ENCODE assay signal across 18 cellular contexts in genomic region chr2:233360771-233361176, GRCh38. TPM values are rescaled to one million over a fixed set of nuclear protein-coding genes. Genes with fewer than 3 reads are reported as not detected.
DNase-seq lines count a peak whose midpoint lies in the region; ATAC-seq and TF ChIP-seq lines count a peak whose summit lies in the region.
"Had no signal": no experiment of that assay in that cellular context is flagged by ENCODE, and none has a peak within 500 bp of the region (broad histone marks: within the 10 kb centered on the region; RNA-seq: fewer than 3 reads in every experiment).

No MANE protein-coding gene starts in this region.

- H3F3A ChIP-seq in GM23338 (replicated peaks; ENCODE audit: low read depth): no peaks in the 10 kb centered on the region

- peaks cover 5% of the 10 kb centered on the region for H3K9me3 ChIP-seq in hepatocyte (ENCODE audit: low read depth)
- no peaks in the 10 kb centered on the region for H3K9me3 ChIP-seq in sigmoid colon
- H3K9me3 ChIP-seq: BE2C had no signal

- H3K4me1 Mint-ChIP-seq in GM23338: peaks cover 14% of the 10 kb centered on the region
- H3K4me1 Mint-ChIP-seq in activated B cell treated with CpG ODN at 0.5 μM for 24 hours: peaks cover 80% of the 10 kb centered on the region

- DNase-seq in GM23338 (ENCODE audit: low spot score) (peak; percentile 33), activated B cell treated with CpG ODN at 0.5 μM for 24 hours (no peak), hepatocyte (ENCODE audit: low spot score) (peak; percentile 55), sigmoid colon (no peak), NCI-H69 (lab: John Stamatoyannopoulos, UW) (no peak), amniotic stem cell (lab: John Stamatoyannopoulos, UW) (no peak)
- DNase-seq: activated CD4-positive, alpha-beta T cell treated with anti-CD3 and anti-CD28 coated beads for 48 hours; activated T-cell treated with anti-CD3 and anti-CD28 coated beads, Interleukin-2, amount 50 U/mL, for 4 hours; BE2C; DMS53; GM23248; IMR-90; NCI-H1092 treated with DMSO at 0.1 percent for 48 hours; NCI-H2171; stimulated activated CD8-positive, alpha-beta memory T cell treated with anti-CD3 and anti-CD28 coated beads, Interleukin-4, amount 100 ng/mL, for 48 hours had no signal

- intact Hi-C loops in activated B cell treated with CpG ODN at 0.5 μM for 24 hours (cut with micrococcal nuclease): no loop called here
- intact Hi-C loops in sigmoid colon (cut with DNase I): no loop called here

- H3K27me3 ChIP-seq in GM23338 (ENCODE audit: insufficient read depth) (peaks cover 7% of the 10 kb centered on the region), hepatocyte (no peaks in the 10 kb centered on the region), sigmoid colon (no peaks in the 10 kb centered on the region)
- H3K27me3 ChIP-seq: BE2C had no signal

- H3K4me1 ChIP-seq in GM23338 (ENCODE audit: insufficient read depth) (no peaks in the 10 kb centered on the region), hepatocyte (ENCODE audit: insufficient read depth) (peaks cover 6% of the 10 kb centered on the region), sigmoid colon (peaks cover 0 to 59% (median 41%) of the 10 kb centered on the region in 4 donors)

- H3K27ac ChIP-seq in GM23338 (ENCODE audit: low read depth) (no peak overlapping the region), hepatocyte (peak overlapping the region; percentile 60), sigmoid colon (peak overlapping the region in 3 of 4 donors; percentile 52 to 68 (median 61))
- H3K27ac ChIP-seq: GM23248 had no signal

- H2AFZ ChIP-seq in GM23338: no peak overlapping the region
- no peak overlapping the region for H2AFZ ChIP-seq in hepatocyte
- H2AFZ ChIP-seq: GM23248 had no signal

- no peak overlapping the region for H3K4me3 Mint-ChIP-seq in GM23338
- no peak overlapping the region for H3K4me3 Mint-ChIP-seq in activated B cell treated with CpG ODN at 0.5 μM for 24 hours
- H3K4me3 Mint-ChIP-seq: activated T-cell treated with anti-CD3 and anti-CD28 coated beads, Interleukin-2, amount 50 U/mL, for 4 hours; T-helper 1 cell treated with Interleukin-12 subunit alpha and Interleukin-12 subunit beta and Interleukin-4 antibody, amounts not matched to agents 30 μg/mL and 1 μg/mL, for 36 hours had no signal

- ATAC-seq in GM23338: peak; percentile 58; the same call in 2 of the 3 replicates
- no peak for ATAC-seq in activated B cell treated with CpG ODN at 0.5 μM for 24 hours (ENCODE audit: low read depth)
- no peak for ATAC-seq in HG02970 (IDR thresholded peaks at IDR 0.05; ENCODE audit: low FRiP score, unreplicated experiment)
- ATAC-seq: activated T-cell treated with anti-CD3 and anti-CD28 coated beads, Interleukin-2, amount 50 U/mL, for 4 hours had no signal

- no peak for TF ChIP-seq EP300 in sigmoid colon (IDR thresholded peaks at IDR 0.05)

- POLR2A ChIA-PET in activated B cell treated with CpG ODN at 0.5 μM for 24 hours (lab: Charles Lee): no interaction called here

- no peak for TF ChIP-seq POLR2A in sigmoid colon (IDR thresholded peaks at IDR 0.05)

- 14% methylated on average over 4 of the region's 4 CpGs for WGBS in hepatocyte (ENCODE audit: low lambda C conversion rate, missing lambda C conversion rate)
- 91 to 92% methylated on average over 4 of the region's 4 CpGs for WGBS in sigmoid colon, 2 donors

- H4K20me1 ChIP-seq in GM23338 (replicated peaks; ENCODE audit: insufficient read depth) (peaks cover 15% of the 10 kb centered on the region), hepatocyte (ENCODE audit: insufficient read depth, poor library complexity, severe bottlenecking) (peaks cover 2% of the 10 kb centered on the region)

- no peaks in the 10 kb centered on the region for H3K36me3 Mint-ChIP-seq in GM23338 (ENCODE audit: low read depth)
- peaks cover 62% of the 10 kb centered on the region for H3K36me3 Mint-ChIP-seq in activated B cell treated with CpG ODN at 0.5 μM for 24 hours (ENCODE audit: low read depth)

- TF ChIP-seq CTCF in GM23338 (conservative IDR thresholded peaks at IDR 0.05; ENCODE audit: low read depth in 2 of 2): no peak
- TF ChIP-seq CTCF in activated B cell treated with CpG ODN at 0.5 μM for 24 hours (IDR thresholded peaks at IDR 0.05): no peak
- TF ChIP-seq CTCF in hepatocyte (IDR thresholded peaks at IDR 0.05; ENCODE audit: poor library complexity): no peak
- TF ChIP-seq CTCF in sigmoid colon (IDR thresholded peaks at IDR 0.05): no peak

- H3K79me2 ChIP-seq in GM23338 (replicated peaks; ENCODE audit: insufficient read depth): peaks cover 71% of the 10 kb centered on the region
- H3K79me2 ChIP-seq in hepatocyte: peaks cover 85% of the 10 kb centered on the region

- H3K36me3 ChIP-seq in GM23338 (ENCODE audit: insufficient read depth) (0 out of 2 replicates have a peak, but pooled peaks cover 3% of the 10 kb centered on the region), hepatocyte (replicated peaks; ENCODE audit: insufficient read depth, low read depth) (no peaks in the 10 kb centered on the region), sigmoid colon (peaks cover 0 to 6% (median 0%) of the 10 kb centered on the region in 4 donors)

- H3K9me2 ChIP-seq in GM23338 (ENCODE audit: insufficient read depth) (no peaks in the 10 kb centered on the region), hepatocyte (replicated peaks; ENCODE audit: insufficient read depth) (no peaks in the 10 kb centered on the region)

- H3K27me3 Mint-ChIP-seq in GM23338 (ENCODE audit: insufficient read depth, low read depth, poor library complexity) (peaks cover 3% of the 10 kb centered on the region), activated B cell treated with CpG ODN at 0.5 μM for 24 hours (no peaks in the 10 kb centered on the region)

- H3K27ac Mint-ChIP-seq in GM23338: no peak overlapping the region
- H3K27ac Mint-ChIP-seq in activated B cell treated with CpG ODN at 0.5 μM for 24 hours: peak overlapping the region; percentile 35
- H3K27ac Mint-ChIP-seq: T-helper 1 cell treated with Interleukin-12 subunit alpha and Interleukin-12 subunit beta and Interleukin-4 antibody, amounts not matched to agents 30 μg/mL and 1 μg/mL, for 36 hours had no signal

- H3K4me2 ChIP-seq in GM23338: no peak overlapping the region
- peak overlapping the region; percentile 34 for H3K4me2 ChIP-seq in hepatocyte

- H3K4me3 ChIP-seq in GM23338: no peak overlapping the region
- H3K4me3 ChIP-seq in hepatocyte: no peak overlapping the region
- H3K4me3 ChIP-seq in sigmoid colon: no peak overlapping the region
- H3K4me3 ChIP-seq: GM23248 had no signal

- no peaks in the 10 kb centered on the region for H3K9me3 Mint-ChIP-seq in GM23338
- peaks cover 2% of the 10 kb centered on the region for H3K9me3 Mint-ChIP-seq in activated B cell treated with CpG ODN at 0.5 μM for 24 hours
- H3K9me3 Mint-ChIP-seq: T-helper 1 cell treated with Interleukin-12 subunit alpha and Interleukin-12 subunit beta and Interleukin-4 antibody, amounts not matched to agents 30 μg/mL and 1 μg/mL, for 36 hours had no signal

- CTCF ChIA-PET in activated B cell treated with CpG ODN at 0.5 μM for 24 hours (lab: Charles Lee): no interaction called here

TF ChIP-seq in GM23338, 12 proteins besides CTCF, POLR2A, EP300 and RAD21 (continues in another document):
- TF ChIP-seq STAT1 (IDR thresholded peaks at IDR 0.05; ENCODE audit: unreplicated experiment) (no peak), JUNB (IDR thresholded peaks at IDR 0.05; ENCODE audit: unreplicated experiment) (no peak), CREB1 (CRISPR knock-in tag; IDR thresholded peaks at IDR 0.05; ENCODE audit: low read depth) (no peak)

RNA-seq across cellular contexts. Expression of gene DGKD, which starts 6.5 kb away (rescaled TPM):
- 20.5 and 23.4 TPM in 2 replicates for total RNA-seq in GM23338 (2014; rRNA removed; shearing (Covaris generic))
- polyA plus RNA-seq in GM23338 (2016; fragmentation: Nextera tagmentation; extraction: Ambion mirVana): 10.6 and 11.1 TPM in 2 replicates
- total RNA-seq in activated B cell treated with CpG ODN at 0.5 μM for 24 hours: 140 and 188 TPM in 2 replicates
- total RNA-seq in hepatocyte: 14.2 and 15.2 TPM in 2 replicates
- 13.6 and 14.3 TPM in 2 replicates for polyA plus RNA-seq in hepatocyte
- total RNA-seq in sigmoid colon: 10 to 100 TPM; 10.7 to 20.6 (median 16.0) TPM
- 10 to 100 TPM; 15.6 to 67.0 (median 19.7) TPM for polyA plus RNA-seq in sigmoid colon

RNA-seq across cellular contexts. Expression of gene SAG, which starts 53.2 kb away (rescaled TPM):
- total RNA-seq in GM23338 (2014; rRNA removed; shearing (Covaris generic)): not detected in 2 replicates
- polyA plus RNA-seq in GM23338 (2016; fragmentation: Nextera tagmentation; extraction: Ambion mirVana) (not detected in 2 replicates), hepatocyte (not detected in 2 replicates), sigmoid colon (not detected)
- total RNA-seq in activated B cell treated with CpG ODN at 0.5 μM for 24 hours (0.04 TPM in 1 of 2 replicates, not detected in the other), hepatocyte (0.47 TPM in 1 of 2 replicates, not detected in the other), sigmoid colon (not detected)
- total RNA-seq: activated T-cell treated with anti-CD3 and anti-CD28 coated beads, Interleukin-2, amount 50 U/mL, for 4 hours; GM23248; IMR-90; urinary bladder had no signal
- polyA plus RNA-seq: GM23248, IMR-90 had no signal

Comparison
In these comparisons a context has a peak if more than half of its experiments do, and no peak if none do; other contexts are left out.
1. DNase-seq: peak in GM23338 (single experiment) and hepatocyte (single experiment); none in activated B cell treated with CpG ODN at 0.5 μM for 24 hours (single experiment), sigmoid colon (single experiment), NCI-H69 (single experiment) and amniotic stem cell (single experiment).